Comparison of ENCODE assay signal across 15 cellular contexts in genomic region chr18:6866552-6866951, GRCh38.
DNase-seq lines count a peak whose midpoint lies in the region; FAIRE-seq and TF ChIP-seq lines count a peak whose summit lies in the region.
"Had no signal": no experiment of that assay in that cellular context is flagged by ENCODE, and none has a peak within 500 bp of the region (broad histone marks: within the 10 kb centered on the region; RNA-seq: fewer than 3 reads in every experiment).

No MANE protein-coding gene starts in this region.

- TF ChIP-seq POLR2A in endothelial cell of umbilical vein (IDR thresholded peaks at IDR 0.05; ENCODE audit: low read depth, low read length) (no peak), esophagus muscularis mucosa (IDR thresholded peaks at IDR 0.05; ENCODE audit: low read depth) (no peak)

- BruUV-seq in endothelial cell of umbilical vein (replicated peaks; lab: Mats Ljungman, UMichigan) = no TSS peak

- no peak for TF ChIP-seq CTCF in endothelial cell of umbilical vein (IDR thresholded peaks at IDR 0.05; ENCODE audit: extremely low read depth in 1 of 2, insufficient read depth in 1 of 2, low read depth in 1 of 2, low read length in 2 of 2)
- TF ChIP-seq CTCF in esophagus muscularis mucosa (IDR thresholded peaks at IDR 0.05) = no peak

- WGBS in esophagus muscularis mucosa = 77% methylated on average over 1 of the region's 1 CpG

- no peaks in the 10 kb centered on the region for H4K20me1 ChIP-seq in endothelial cell of umbilical vein (replicated peaks; ENCODE audit: control insufficient read depth, extremely low read depth, insufficient read depth, low read length)

- H3K4me3 ChIP-seq in endothelial cell of umbilical vein (replicated peaks in 1 of 3; ENCODE audit: insufficient read depth in 1 of 3, low read depth in 1 of 3, low read length in 3 of 3) (no peak overlapping the region), esophagus muscularis mucosa (no peak overlapping the region)
- H3K4me3 ChIP-seq: MG63, Peyer's patch had no signal

- no peaks in the 10 kb centered on the region for H3K9me3 ChIP-seq in endothelial cell of umbilical vein (replicated peaks; ENCODE audit: control insufficient read depth, insufficient read depth, low read length)
- H3K9me3 ChIP-seq in esophagus muscularis mucosa = no peaks in the 10 kb centered on the region
- H3K9me3 ChIP-seq: MG63, Peyer's patch had no signal

- H3K36me3 ChIP-seq in endothelial cell of umbilical vein (ENCODE audit: control insufficient read depth in 2 of 2, extremely low read depth in 1 of 2, insufficient read depth in 2 of 2, low read length in 2 of 2) (no peaks in the 10 kb centered on the region), esophagus muscularis mucosa (no peaks in the 10 kb centered on the region)
- H3K36me3 ChIP-seq: MG63, Peyer's patch had no signal

- H3K4me1 ChIP-seq in endothelial cell of umbilical vein (ENCODE audit: control insufficient read depth, extremely low read depth, insufficient read depth, low read length) (no peaks in the 10 kb centered on the region), esophagus muscularis mucosa (no peaks in the 10 kb centered on the region)
- H3K4me1 ChIP-seq: Peyer's patch had no signal

- CTCF ChIA-PET in HEK293T (lab: Yijun Ruan, JAX) (interaction anchor here (1.1 kb wide), 1 partner anchor 20 kb away, joined by 3 read pairs; no protein-coding TSS in a partner anchor), endothelial cell of umbilical vein (lab: Charles Lee) (interaction anchor here (1.7 kb wide), 1 partner anchor 19 kb away, joined by 5 read pairs; no protein-coding TSS in a partner anchor)

- H3K4me2 ChIP-seq in endothelial cell of umbilical vein (ENCODE audit: insufficient read depth, low read length) = no peak overlapping the region

- no peak for TF ChIP-seq EP300 in esophagus muscularis mucosa (IDR thresholded peaks at IDR 0.05)

- no peak overlapping the region for H3K27ac ChIP-seq in endothelial cell of umbilical vein (ENCODE audit: insufficient read depth, low read depth, low read length)
- no peak overlapping the region for H3K27ac ChIP-seq in esophagus muscularis mucosa (replicated peaks in 1 of 4)
- H3K27ac ChIP-seq: Peyer's patch had no signal

- H3K79me2 ChIP-seq in endothelial cell of umbilical vein (ENCODE audit: control insufficient read depth, insufficient read depth, low read length) = no peaks in the 10 kb centered on the region

- POLR2A ChIA-PET in HEK293T (lab: Yijun Ruan, JAX) (no interaction called here), endothelial cell of umbilical vein (lab: Charles Lee) (no interaction called here)

- no peak for FAIRE-seq in endothelial cell of umbilical vein (lab: Jason Lieb, UNC)

- dilution Hi-C loops in endothelial cell of umbilical vein (cut with MboI; ENCODE audit: extremely low pct_ligation_motif_present, low sequenced_read_pairs) = no loop called here

- H3K27me3 ChIP-seq in endothelial cell of umbilical vein (ENCODE audit: control insufficient read depth in 2 of 2, insufficient read depth in 2 of 2, low read length in 2 of 2) (no peaks in the 10 kb centered on the region), esophagus muscularis mucosa (no peaks in the 10 kb centered on the region)
- H3K27me3 ChIP-seq: MG63, Peyer's patch had no signal

- no peak overlapping the region for H2AFZ ChIP-seq in endothelial cell of umbilical vein (ENCODE audit: low read depth, low read length)

- intact Hi-C loops in endothelial cell of umbilical vein (cut with micrococcal nuclease) (no loop called here), esophagus muscularis mucosa (cut with DNase I) (no loop called here)

- DNase-seq in D341Med (ENCODE audit: low spot score) (peak; percentile 49), HEK293T (ENCODE audit: extremely low spot score) (no peak), NCI-H2227 (lab: John Stamatoyannopoulos, UW; ENCODE audit: unreplicated experiment) (peak; percentile 43), endothelial cell of umbilical vein (ENCODE audit: low read depth, low spot score) (peak; percentile 33), esophagus muscularis mucosa (ENCODE audit: extremely low spot score) (no peak), GM03348 (ENCODE audit: low spot score) (no peak), DMS53 treated with DMSO at 0.1 percent for 48 hours (lab: John Stamatoyannopoulos, UW; ENCODE audit: unreplicated experiment) (no peak)
- DNase-seq in activated CD4-positive, CD25-positive, alpha-beta regulatory T cell treated with anti-CD3 and anti-CD28 coated beads, Interleukin-2, amount 50 U/mL, for 72 hours = no peak
- DNase-seq: C1 segment of cervical spinal cord, GOT3, IMR-90, Karpas-422, MG63, NCI-H1092, Peyer's patch had no signal

- no peaks in the 10 kb centered on the region for H3K9me1 ChIP-seq in endothelial cell of umbilical vein (replicated peaks; ENCODE audit: control insufficient read depth, extremely low read depth, insufficient read depth, low read length)

- no peak overlapping the region for H3K9ac ChIP-seq in endothelial cell of umbilical vein (replicated peaks; ENCODE audit: extremely low read depth, insufficient read depth, low read length)

TF ChIP-seq in HEK293T, 16 proteins besides CTCF, POLR2A, EP300 and RAD21:
- no peak for TF ChIP-seq FOXM1 (IDR thresholded peaks at IDR 0.05; ENCODE audit: borderline replicate concordance)
- TF ChIP-seq SUZ12 (IDR thresholded peaks at IDR 0.05) = no peak
- TF ChIP-seq FOXA1 (IDR thresholded peaks at IDR 0.05) = no peak
- TF ChIP-seq FOXK2 (IDR thresholded peaks at IDR 0.05) = no peak
- TF ChIP-seq, protein P1, sequence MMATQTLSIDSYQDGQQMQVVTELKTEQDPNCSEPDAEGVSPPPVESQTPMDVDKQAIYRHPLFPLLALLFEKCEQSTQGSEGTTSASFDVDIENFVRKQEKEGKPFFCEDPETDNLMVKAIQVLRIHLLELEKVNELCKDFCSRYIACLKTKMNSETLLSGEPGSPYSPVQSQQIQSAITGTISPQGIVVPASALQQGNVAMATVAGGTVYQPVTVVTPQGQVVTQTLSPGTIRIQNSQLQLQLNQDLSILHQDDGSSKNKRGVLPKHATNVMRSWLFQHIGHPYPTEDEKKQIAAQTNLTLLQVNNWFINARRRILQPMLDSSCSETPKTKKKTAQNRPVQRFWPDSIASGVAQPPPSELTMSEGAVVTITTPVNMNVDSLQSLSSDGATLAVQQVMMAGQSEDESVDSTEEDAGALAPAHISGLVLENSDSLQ (IDR thresholded peaks at IDR 0.05) = peak; percentile 26; the same call in 1 of the 2 replicates
- no peak for TF ChIP-seq HDGF (IDR thresholded peaks at IDR 0.05; ENCODE audit: borderline replicate concordance)
- no peak for TF ChIP-seq SP1 (IDR thresholded peaks at IDR 0.05)

TF ChIP-seq in endothelial cell of umbilical vein, 7 proteins besides CTCF, POLR2A, EP300 and RAD21:
- TF ChIP-seq EZH2 (IDR thresholded peaks at IDR 0.05; ENCODE audit: borderline replicate concordance, low read depth, low read length, severe bottlenecking) (no peak), MAX (IDR thresholded peaks at IDR 0.05; ENCODE audit: insufficient read depth, insufficient read length) (no peak), POLR2AphosphoS5 (IDR thresholded peaks at IDR 0.05; ENCODE audit: insufficient read depth, low read depth, low read length) (no peak), JUN (IDR thresholded peaks at IDR 0.05; ENCODE audit: borderline replicate concordance, insufficient read depth, insufficient read length, low read depth) (no peak), MYC (IDR thresholded peaks at IDR 0.05; ENCODE audit: low read depth, low read length) (no peak), GATA2 (IDR thresholded peaks at IDR 0.05; ENCODE audit: insufficient read depth, insufficient read length, low read depth, low read length) (no peak), FOS (IDR thresholded peaks at IDR 0.05; ENCODE audit: borderline replicate concordance, insufficient read depth, low read length) (no peak)
TF ChIP-seq in endothelial cell of umbilical vein: peak in this region for 0.

Comparison
In these comparisons a context has a peak if more than half of its experiments do, and no peak if none do; other contexts are left out.
1. DNase-seq: peak in D341Med (single experiment), NCI-H2227 (single experiment) and endothelial cell of umbilical vein (single experiment); none in HEK293T (single experiment), esophagus muscularis mucosa (single experiment), activated CD4-positive, CD25-positive, alpha-beta regulatory T cell treated with anti-CD3 and anti-CD28 coated beads, Interleukin-2, amount 50 U/mL, for 72 hours (single experiment), GM03348 (single experiment) and DMS53 treated with DMSO at 0.1 percent for 48 hours (single experiment).